In the genomic region with DNA sequence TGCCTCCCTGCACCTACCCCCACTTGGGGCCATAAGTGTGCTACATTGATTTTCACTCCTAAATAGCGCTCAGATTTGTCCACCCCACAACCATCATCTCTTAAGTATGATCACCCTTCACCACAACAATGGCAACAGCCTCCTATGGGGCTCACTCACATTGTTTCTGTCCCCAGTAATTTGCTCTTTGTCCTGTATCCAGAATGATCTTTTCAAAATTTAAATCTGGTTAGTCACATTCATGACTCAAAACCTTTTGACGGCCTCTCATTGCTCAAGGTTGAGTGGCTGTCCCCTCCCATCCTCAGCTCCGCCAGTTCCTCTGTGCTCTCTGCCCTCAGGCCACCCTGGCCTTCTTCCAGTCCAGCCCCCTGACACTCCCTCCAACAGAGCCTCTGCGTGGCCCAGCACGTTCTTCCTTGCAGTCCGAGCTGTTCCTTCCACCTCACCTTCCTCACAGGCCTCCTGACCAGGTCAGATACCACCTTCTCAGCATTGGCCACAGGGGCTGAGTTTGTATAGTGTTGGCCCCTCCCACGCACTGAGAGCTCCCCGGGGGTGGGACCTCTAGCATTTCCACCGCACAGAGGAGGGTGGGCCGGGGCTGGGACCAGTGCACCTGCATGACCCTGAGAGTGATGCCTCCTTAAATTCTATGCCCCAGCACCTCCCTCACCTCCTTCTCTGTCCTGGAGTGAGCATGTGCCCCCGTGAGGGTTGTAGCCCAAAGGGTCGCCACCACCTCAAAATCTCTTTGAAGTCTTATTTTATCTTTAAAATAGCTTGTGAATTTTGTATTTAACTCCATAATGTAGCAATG, we compare ENCODE assay signal across 11 cellular contexts. TPM values are rescaled to one million over a fixed set of nuclear protein-coding genes. Genes with fewer than 3 reads are reported as not detected.
A peak's percentile ranks its signal among the peaks of the same experiment; 100 is the strongest.
DNase-seq lines count a peak whose midpoint lies in the region; ATAC-seq lines count a peak whose summit lies in the region.
"Had no signal": no experiment of that assay in that cellular context is flagged by ENCODE, and none has a peak within 500 bp of the region (broad histone marks: within the 10 kb centered on the region; RNA-seq: fewer than 3 reads in every experiment).

No MANE protein-coding gene starts in this region.

- no peak for ATAC-seq in GM21381 (IDR thresholded peaks at IDR 0.05; ENCODE audit: unreplicated experiment)

- DNase-seq in GM03348 (ENCODE audit: low spot score) (peak; percentile 80), NOMO-1 treated with DMSO at 0.1 percent for 48 hours (lab: John Stamatoyannopoulos, UW; ENCODE audit: unreplicated experiment) (peak; percentile 61), fibroblast of gingiva (ENCODE audit: low read depth) (peak; percentile 84), retina (peak; percentile 14), posterior vena cava (ENCODE audit: low spot score) (no peak), epidermal melanocyte (ENCODE audit: insufficient read length, low spot score) (no peak)
- no peak for DNase-seq in effector CD8-positive, alpha-beta T cell (lab: John Stamatoyannopoulos, UW)
- DNase-seq: activated effector memory CD4-positive, alpha-beta T cell treated with Interleukin-2 at 50 U/mL for 16 hours; naive B cell; NCI-H524 had no signal

- intact Hi-C loops in posterior vena cava (cut with DNase I): no loop called here

RNA-seq across cellular contexts. Expression of gene PPP1R3G, which starts 2.4 kb away (rescaled TPM):
- 1 to 10 TPM; 2.8 to 4.2 TPM for total RNA-seq in posterior vena cava

Comparison
In these comparisons a context has a peak if more than half of its experiments do, and no peak if none do; other contexts are left out.
1. DNase-seq: peak in GM03348 (single experiment), NOMO-1 treated with DMSO at 0.1 percent for 48 hours (single experiment), fibroblast of gingiva (single experiment) and retina (single experiment); none in posterior vena cava (single experiment), epidermal melanocyte (single experiment) and effector CD8-positive, alpha-beta T cell (single experiment).